Comparison of ENCODE assay signal across 4 cellular contexts in genomic region chr19:41052162-41052561, GRCh38. TPM values are rescaled to one million over a fixed set of nuclear protein-coding genes. Genes with fewer than 3 reads are reported as not detected.
"Had no signal": no experiment of that assay in that cellular context is flagged by ENCODE, and none has a peak within 500 bp of the region (broad histone marks: within the 10 kb centered on the region; RNA-seq: fewer than 3 reads in every experiment).

No MANE protein-coding gene starts in this region.

RNA-seq across cellular contexts. Expression of gene CYP2A13, which starts 36.1 kb away (rescaled TPM):
- total RNA-seq: LHCN-M2, M059J, MCF 10A, NCI-H460 had no signal
